In genomic region chr1:184958554-184959353, GRCh38 we compare ENCODE assay signal across 1 cellular context.
A peak's percentile ranks its signal among the peaks of the same experiment; 100 is the strongest.
TF ChIP-seq lines count a peak whose summit lies in the region.

No MANE protein-coding gene starts in this region.

TF ChIP-seq in liver, 16 proteins besides CTCF, POLR2A, EP300 and RAD21:
- TF ChIP-seq REST (IDR thresholded peaks at IDR 0.05) (no peak), GABPA (IDR thresholded peaks at IDR 0.05 in 1 of 2, conservative IDR thresholded peaks at IDR 0.05 in 1 of 2) (no peak), FOXA2 (IDR thresholded peaks at IDR 0.05) (no peak), NR2F2 (IDR thresholded peaks at IDR 0.05) (peak; percentile 51), TAF1 (conservative IDR thresholded peaks at IDR 0.05) (no peak), SP1 (IDR thresholded peaks at IDR 0.05) (peak; percentile 38), YY1 (IDR thresholded peaks at IDR 0.05) (no peak), RXRA (IDR thresholded peaks at IDR 0.05) (peak in 1 of 2 donors; percentile 14), FOXA1 (IDR thresholded peaks at IDR 0.05) (no peak)
